ENCODE assay signal across 1 cellular context in the genomic region with DNA sequence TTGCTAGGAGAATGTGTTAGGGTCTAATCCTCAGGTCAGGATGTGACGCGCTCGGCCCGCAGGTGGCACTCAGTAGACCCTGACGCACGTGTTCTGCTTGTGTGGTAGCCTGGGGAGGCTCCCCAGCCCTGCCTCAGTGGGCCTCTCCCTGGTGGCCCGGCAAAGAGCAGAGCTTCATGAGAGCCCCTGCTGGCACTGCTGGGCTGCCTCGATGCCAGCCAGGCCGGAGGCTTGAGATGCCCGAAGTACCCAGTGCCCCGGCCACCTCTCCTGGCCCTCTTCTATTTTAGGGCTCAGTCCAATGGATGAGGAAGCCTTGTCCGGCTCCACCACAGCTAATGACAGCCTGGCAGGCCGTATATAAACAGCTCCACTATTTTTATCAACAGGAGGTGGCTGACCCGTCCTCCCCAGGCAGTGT.
TF ChIP-seq lines count a peak whose summit lies in the region.

No MANE protein-coding gene starts in this region.

TF ChIP-seq in H1, 55 proteins besides CTCF, POLR2A, EP300 and RAD21:
- TF ChIP-seq POU5F1 (IDR thresholded peaks at IDR 0.05; ENCODE audit: low read depth, low read length) (no peak), FOSL1 (IDR thresholded peaks at IDR 0.05; ENCODE audit: insufficient read depth, low read depth, low read length) (no peak), E2F6 (IDR thresholded peaks at IDR 0.05) (no peak), PHF8 (conservative IDR thresholded peaks at IDR 0.05; ENCODE audit: low read depth, low read length) (no peak), SIN3A (conservative IDR thresholded peaks at IDR 0.05 in 1 of 2, IDR thresholded peaks at IDR 0.05 in 1 of 2; ENCODE audit: low read depth in 1 of 2, low read length in 2 of 2) (no peak), CHD7 (IDR thresholded peaks at IDR 0.05; ENCODE audit: insufficient replicate concordance, low read length) (no peak), USF2 (IDR thresholded peaks at IDR 0.05; ENCODE audit: low read length) (no peak), SRF (IDR thresholded peaks at IDR 0.05; ENCODE audit: low read depth, low read length) (no peak)
